Comparison of ENCODE assay signal across 8 cellular contexts in genomic region chr9:70601000-70601929, GRCh38.
A peak's percentile ranks its signal among the peaks of the same experiment; 100 is the strongest.
DNase-seq lines count a peak whose midpoint lies in the region; ATAC-seq and TF ChIP-seq lines count a peak whose summit lies in the region.

No MANE protein-coding gene starts in this region.

- H3K36me3 ChIP-seq in MM.1S (replicated peaks; ENCODE audit: insufficient read depth, low read length): no peaks in the 10 kb centered on the region
- H3K36me3 ChIP-seq in naive thymus-derived CD4-positive, alpha-beta T cell (ENCODE audit: control insufficient read depth in 2 of 3, insufficient read depth in 3 of 3, low read length in 3 of 3): no peaks in the 10 kb centered on the region

- H3K27me3 Mint-ChIP-seq in nephron progenitor cell (ENCODE audit: low read depth, poor library complexity): peaks cover 3% of the 10 kb centered on the region
- no peaks in the 10 kb centered on the region for H3K27me3 Mint-ChIP-seq in naive thymus-derived CD4-positive, alpha-beta T cell

- no peak for ATAC-seq in naive thymus-derived CD4-positive, alpha-beta T cell
- ATAC-seq in HG03442 (IDR thresholded peaks at IDR 0.05; ENCODE audit: unreplicated experiment): no peak

- POLR2A ChIA-PET in naive thymus-derived CD4-positive, alpha-beta T cell (lab: Charles Lee): interaction anchor here (1.4 to 1.6 kb wide), 3 partner anchors 180 to 187 kb away, joined by 6 to 10 read pairs (median 6); partner anchors contain the start of gene KLF9

- TF ChIP-seq CTCF in nephron progenitor cell (IDR thresholded peaks at IDR 0.05) (no peak), MM.1S (IDR thresholded peaks at IDR 0.05; ENCODE audit: low read length) (no peak)

- no peak overlapping the region for H3K27ac Mint-ChIP-seq in nephron progenitor cell
- H3K27ac Mint-ChIP-seq in naive thymus-derived CD4-positive, alpha-beta T cell: peak overlapping the region in 1 of 9 donors; percentile 44

- H2AFZ ChIP-seq in MM.1S (ENCODE audit: low read length): no peak overlapping the region

- no peaks in the 10 kb centered on the region for H3K36me3 Mint-ChIP-seq in nephron progenitor cell (ENCODE audit: low read depth)
- H3K36me3 Mint-ChIP-seq in naive thymus-derived CD4-positive, alpha-beta T cell: no peaks in the 10 kb centered on the region

- H3K79me2 ChIP-seq in MM.1S (ENCODE audit: low read length): no peaks in the 10 kb centered on the region

- H3K9ac ChIP-seq in MM.1S (ENCODE audit: low read length): no peak overlapping the region

- H3K4me3 ChIP-seq in MM.1S (ENCODE audit: low read length): no peak overlapping the region
- no peak overlapping the region for H3K4me3 ChIP-seq in naive thymus-derived CD4-positive, alpha-beta T cell (ENCODE audit: low read length)

- H3K9me3 Mint-ChIP-seq in nephron progenitor cell: no peaks in the 10 kb centered on the region
- H3K9me3 Mint-ChIP-seq in naive thymus-derived CD4-positive, alpha-beta T cell: no peaks in the 10 kb centered on the region

- no peaks in the 10 kb centered on the region for H3K9me3 ChIP-seq in MM.1S (replicated peaks; ENCODE audit: insufficient read depth, low read length)
- no peaks in the 10 kb centered on the region for H3K9me3 ChIP-seq in naive thymus-derived CD4-positive, alpha-beta T cell (ENCODE audit: control insufficient read depth in 2 of 3, low read length in 3 of 3)

- CTCF ChIA-PET in naive thymus-derived CD4-positive, alpha-beta T cell (lab: Charles Lee): interaction anchor here (0.8 to 2.2 kb wide), 23 partner anchors 8 to 629 kb away, joined by 3 to 23 read pairs (median 4); no protein-coding TSS in a partner anchor

- H3F3A ChIP-seq in MM.1S (ENCODE audit: insufficient read depth, low read length): no peaks in the 10 kb centered on the region

- no peaks in the 10 kb centered on the region for H4K20me1 ChIP-seq in MM.1S (ENCODE audit: insufficient read depth, low read length)

- no peak overlapping the region for H3K4me3 Mint-ChIP-seq in nephron progenitor cell
- no peak overlapping the region for H3K4me3 Mint-ChIP-seq in naive thymus-derived CD4-positive, alpha-beta T cell

- no peaks in the 10 kb centered on the region for H3K27me3 ChIP-seq in MM.1S (replicated peaks; ENCODE audit: insufficient read depth, low read length)
- H3K27me3 ChIP-seq in naive thymus-derived CD4-positive, alpha-beta T cell (ENCODE audit: control insufficient read depth in 2 of 2, insufficient read depth in 2 of 2, low read length in 2 of 2): no peaks in the 10 kb centered on the region

- H3K4me1 Mint-ChIP-seq in nephron progenitor cell: peaks cover 24% of the 10 kb centered on the region
- peaks cover 0 to 19% (median 5%) of the 10 kb centered on the region in 7 donors for H3K4me1 Mint-ChIP-seq in naive thymus-derived CD4-positive, alpha-beta T cell

- no peaks in the 10 kb centered on the region for H3K9me2 ChIP-seq in MM.1S (replicated peaks; ENCODE audit: insufficient read depth, low read length)

- H3K27ac ChIP-seq in MM.1S (ENCODE audit: low read length): no peak overlapping the region
- no peak overlapping the region for H3K27ac ChIP-seq in naive thymus-derived CD4-positive, alpha-beta T cell (ENCODE audit: low read depth, low read length)

- intact Hi-C loops in naive thymus-derived CD4-positive, alpha-beta T cell (cut with micrococcal nuclease): loop anchor here in 1 of 2 donors (5.0 kb wide), 2 partner anchors 104 to 489 kb away; no protein-coding TSS in a partner anchor

- H3K4me1 ChIP-seq in MM.1S (ENCODE audit: low read length): peaks cover 7% of the 10 kb centered on the region
- no peaks in the 10 kb centered on the region for H3K4me1 ChIP-seq in naive thymus-derived CD4-positive, alpha-beta T cell (ENCODE audit: control insufficient read depth in 2 of 2, insufficient read depth in 2 of 2, low read length in 2 of 2)

- no peak overlapping the region for H3K4me2 ChIP-seq in MM.1S (ENCODE audit: low read depth, low read length)

- DNase-seq in HCEC 1CT (peak; percentile 99), SHP77 (lab: John Stamatoyannopoulos, UW) (peak; percentile 39 to 66), fibroblast of gingiva (ENCODE audit: low read depth) (peak; percentile 97), nephron progenitor cell (peak; percentile 19), MM.1S (no peak), NAMALWA (ENCODE audit: low spot score) (no peak)
- DNase-seq in naive thymus-derived CD4-positive, alpha-beta T cell: no peak

Comparison
In these comparisons a context has a peak if more than half of its experiments do, and no peak if none do; other contexts are left out.
1. DNase-seq: peak in HCEC 1CT (single experiment), SHP77 (2 of 2), fibroblast of gingiva (single experiment) and nephron progenitor cell (single experiment); none in MM.1S (single experiment), naive thymus-derived CD4-positive, alpha-beta T cell (0 of 9) and NAMALWA (single experiment).